Comparison of ENCODE assay signal across 1 cellular context in the genomic region with DNA sequence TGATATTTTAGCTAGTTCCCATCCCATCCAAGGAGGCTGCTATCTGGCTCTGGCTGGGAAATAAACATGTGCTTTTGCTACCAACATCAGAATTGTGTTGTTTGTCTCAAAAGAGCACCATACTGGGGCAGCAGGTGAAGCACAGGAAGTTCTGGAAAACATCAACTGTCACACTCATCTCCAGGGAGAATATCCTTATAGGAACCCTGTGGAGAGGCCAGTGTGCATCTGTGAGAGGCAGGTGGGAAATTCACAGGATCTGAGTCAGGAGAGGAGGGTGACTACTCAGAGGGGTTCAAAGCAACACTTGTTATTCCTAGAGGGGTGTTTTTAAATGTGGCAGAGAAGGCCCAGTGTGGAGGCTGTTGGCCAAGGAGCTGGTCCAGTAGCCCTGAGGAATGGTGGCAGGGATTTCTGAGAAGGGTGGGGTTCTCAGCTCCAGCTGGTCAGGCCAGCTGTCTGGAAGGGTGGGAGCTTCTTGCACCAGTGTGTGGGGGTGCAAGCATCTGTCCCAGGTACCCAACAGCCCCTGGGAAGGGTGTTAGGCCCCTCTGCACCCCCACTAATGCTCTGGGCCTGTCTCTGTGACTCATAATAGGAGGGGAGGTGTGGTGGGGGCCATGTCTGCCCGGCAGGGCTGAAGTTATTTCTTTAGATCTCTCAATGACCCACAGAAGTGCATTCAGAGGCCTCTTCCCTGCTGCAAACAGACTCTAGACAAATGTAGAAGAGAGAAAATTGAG.
TF ChIP-seq lines count a peak whose summit lies in the region.

No MANE protein-coding gene starts in this region.

TF ChIP-seq in IMR-90, 13 proteins besides CTCF, POLR2A, EP300 and RAD21 (continued from another document):
- no peak for TF ChIP-seq MAFK (IDR thresholded peaks at IDR 0.05; ENCODE audit: low read depth, low read length)
- no peak for TF ChIP-seq ELK1 (IDR thresholded peaks at IDR 0.05; ENCODE audit: borderline replicate concordance, low read depth, low read length)
- TF ChIP-seq RFX5 (IDR thresholded peaks at IDR 0.05; ENCODE audit: low read depth, low read length): no peak
- TF ChIP-seq MAZ (IDR thresholded peaks at IDR 0.05; ENCODE audit: borderline replicate concordance, low read depth, low read length): no peak
